In genomic region chr5:116532762-116533525, GRCh38 we compare ENCODE assay signal across 10 cellular contexts. TPM values are rescaled to one million over a fixed set of nuclear protein-coding genes. Genes with fewer than 3 reads are reported as not detected.
DNase-seq lines count a peak whose midpoint lies in the region; ATAC-seq and TF ChIP-seq lines count a peak whose summit lies in the region.
"Had no signal": no experiment of that assay in that cellular context is flagged by ENCODE, and none has a peak within 500 bp of the region (broad histone marks: within the 10 kb centered on the region; RNA-seq: fewer than 3 reads in every experiment).

No MANE protein-coding gene starts in this region.

- H3K36me3 ChIP-seq in BE2C (no peaks in the 10 kb centered on the region), tibial artery (no peaks in the 10 kb centered on the region)

- H3K27me3 ChIP-seq in BE2C (no peaks in the 10 kb centered on the region), tibial artery (no peaks in the 10 kb centered on the region)

- TF ChIP-seq CTCF in BE2C (IDR thresholded peaks at IDR 0.05; ENCODE audit: low read depth, low read length) = no peak
- no peak for TF ChIP-seq CTCF in tibial artery (IDR thresholded peaks at IDR 0.05)

- H3K4me3 ChIP-seq in BE2C (ENCODE audit: low read depth, low read length) (no peak overlapping the region), tibial artery (no peak overlapping the region)

- H3K4me1 ChIP-seq in BE2C = peaks cover 29% of the 10 kb centered on the region
- H3K4me1 ChIP-seq in tibial artery = peaks cover 0 to 3% (median 0%) of the 10 kb centered on the region in 4 donors

- intact Hi-C loops in tibial artery (cut with DNase I; ENCODE audit: low total_unique reads) = no loop called here

- H3K9me3 ChIP-seq in BE2C = no peaks in the 10 kb centered on the region
- no peaks in the 10 kb centered on the region for H3K9me3 ChIP-seq in tibial artery

- DNase-seq in NCI-H82 (lab: John Stamatoyannopoulos, UW) (peak; percentile 71), myocyte (ENCODE audit: low read depth) (peak; percentile 13), activated T-cell treated with anti-CD3 and anti-CD28 coated beads for 4 hours (no peak), BE2C (no peak), tibial artery (no peak)
- DNase-seq in stimulated activated CD4-positive, alpha-beta T cell treated with anti-CD3 and anti-CD28 coated beads, Interleukin-15, amount 100 ng/mL, for 24 hours = no peak
- DNase-seq: activated T-cell treated with anti-CD3 and anti-CD28 coated beads, Interleukin-2, amount 50 U/mL, for 4 hours had no signal

- ATAC-seq in GM19023 (IDR thresholded peaks at IDR 0.05; ENCODE audit: unreplicated experiment) (peak; percentile 58), HG03378 (IDR thresholded peaks at IDR 0.05; ENCODE audit: unreplicated experiment) (peak; percentile 66)
- ATAC-seq: activated T-cell treated with anti-CD3 and anti-CD28 coated beads, Interleukin-2, amount 50 U/mL, for 4 hours had no signal

- no peak overlapping the region for H3K27ac ChIP-seq in tibial artery
- H3K27ac ChIP-seq: KMS-11 had no signal

RNA-seq across cellular contexts. Expression of gene SEMA6A, which starts 41.7 kb away (rescaled TPM):
- 0.27 and 0.99 TPM in 2 replicates for total RNA-seq in myocyte
- 1.9 TPM for polyA plus RNA-seq in myocyte (2012)
- 112 TPM for polyA plus RNA-seq in BE2C (2012; ENCODE audit: insufficient read depth, insufficient read length, low read depth)

Comparison
In these comparisons a context has a peak if more than half of its experiments do, and no peak if none do; other contexts are left out.
1. DNase-seq: peak in NCI-H82 (single experiment) and myocyte (single experiment); none in stimulated activated CD4-positive, alpha-beta T cell treated with anti-CD3 and anti-CD28 coated beads, Interleukin-15, amount 100 ng/mL, for 24 hours (single experiment), activated T-cell treated with anti-CD3 and anti-CD28 coated beads for 4 hours (single experiment), BE2C (single experiment) and tibial artery (0 of 2).